In the genomic region with DNA sequence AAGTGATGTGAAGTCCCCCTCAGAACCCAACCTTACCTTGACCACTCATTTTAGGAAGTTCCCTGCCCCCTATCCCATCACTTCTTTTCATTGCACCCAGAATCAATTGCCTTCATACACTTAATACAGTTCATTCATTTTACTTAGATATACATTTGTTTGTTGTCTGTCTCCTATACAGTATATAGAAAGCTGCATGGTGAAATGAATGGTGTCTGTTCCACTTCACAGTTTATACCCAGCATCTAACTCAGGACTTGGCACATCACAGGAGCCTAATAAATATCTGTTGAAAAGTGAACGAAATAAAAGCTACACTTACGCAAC, we compare ENCODE assay signal across 2 cellular contexts.
TF ChIP-seq lines count a peak whose summit lies in the region.

No MANE protein-coding gene starts in this region.

TF ChIP-seq in HCT116, 20 proteins besides CTCF, POLR2A, EP300 and RAD21:
- TF ChIP-seq SP1 (IDR thresholded peaks at IDR 0.05; ENCODE audit: low read depth) (no peak), CEBPB (IDR thresholded peaks at IDR 0.05; ENCODE audit: low read depth) (no peak), CBX3 (IDR thresholded peaks at IDR 0.05; ENCODE audit: low read depth) (no peak), SRF (IDR thresholded peaks at IDR 0.05; ENCODE audit: low read depth) (no peak)

TF ChIP-seq in SK-N-SH, 30 proteins besides CTCF, POLR2A, EP300 and RAD21:
- TF ChIP-seq, protein P1, sequence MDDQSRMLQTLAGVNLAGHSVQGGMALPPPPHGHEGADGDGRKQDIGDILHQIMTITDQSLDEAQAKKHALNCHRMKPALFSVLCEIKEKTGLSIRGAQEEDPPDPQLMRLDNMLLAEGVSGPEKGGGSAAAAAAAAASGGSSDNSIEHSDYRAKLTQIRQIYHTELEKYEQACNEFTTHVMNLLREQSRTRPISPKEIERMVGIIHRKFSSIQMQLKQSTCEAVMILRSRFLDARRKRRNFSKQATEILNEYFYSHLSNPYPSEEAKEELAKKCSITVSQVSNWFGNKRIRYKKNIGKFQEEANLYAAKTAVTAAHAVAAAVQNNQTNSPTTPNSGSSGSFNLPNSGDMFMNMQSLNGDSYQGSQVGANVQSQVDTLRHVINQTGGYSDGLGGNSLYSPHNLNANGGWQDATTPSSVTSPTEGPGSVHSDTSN (IDR thresholded peaks at IDR 0.05) = 0 out of 2 replicates have a peak, but pooled peaks have one; percentile 38
- TF ChIP-seq POLR2AphosphoS5 (IDR thresholded peaks at IDR 0.05; ENCODE audit: low read depth, low read length) = no peak
